ENCODE assay signal across 21 cellular contexts in genomic region chr10:24407928-24408327, GRCh38.
"Had no signal": no experiment of that assay in that cellular context is flagged by ENCODE, and none has a peak within 500 bp of the region (broad histone marks: within the 10 kb centered on the region; RNA-seq: fewer than 3 reads in every experiment).

No MANE protein-coding gene starts in this region.

- H3K4me1 ChIP-seq: SJSA1 had no signal

- DNase-seq: KBM-7, MG63, NCI-H1092, NCI-H1105 treated with DMSO at 0.1 percent for 48 hours, NCI-H1417 treated with DMSO at 0.1 percent for 48 hours, NCI-H146, NCI-H1694 treated with DMSO at 0.1 percent for 48 hours, NCI-H1930, NCI-H2081, NCI-H2171, NCI-H226, NCI-H446, NCI-H510A, NCI-H524 treated with DMSO at 0.1 percent for 48 hours, NCI-H69, NCI-H774, Right ventricle myocardium superior, RPMI8226, SIG-M5 had no signal

- H3K36me3 ChIP-seq: MG63, SJSA1 had no signal

- H3K27me3 ChIP-seq: MG63, SJSA1 had no signal

- H3K9me3 ChIP-seq: MG63, SJSA1 had no signal

- H3K27ac ChIP-seq: SJSA1, SK-N-MC had no signal

- H3K4me3 ChIP-seq: MG63, SJSA1, SK-N-MC had no signal
